Comparison of ENCODE assay signal across 9 cellular contexts in genomic region chr2:165469417-165469816, GRCh38. TPM values are rescaled to one million over a fixed set of nuclear protein-coding genes. Genes with fewer than 3 reads are reported as not detected.
DNase-seq lines count a peak whose midpoint lies in the region; ATAC-seq, FAIRE-seq and TF ChIP-seq lines count a peak whose summit lies in the region.
"Had no signal": no experiment of that assay in that cellular context is flagged by ENCODE, and none has a peak within 500 bp of the region (broad histone marks: within the 10 kb centered on the region; RNA-seq: fewer than 3 reads in every experiment).

CSRNP3 (plus strand) TSS chr2:165469698; CDS start chr2:165595066, 125,368 bp downstream.

- H3K9me3 Mint-ChIP-seq in activated T-helper 17 cell treated with anti-CD3 and anti-CD28 coated beads, Interleukin-2, amount 50 U/mL, for 72 hours, result no peaks in the 10 kb centered on the region

- no peak within 1 kb of the TSS for H3K4me3 Mint-ChIP-seq in activated T-helper 17 cell treated with anti-CD3 and anti-CD28 coated beads, Interleukin-2, amount 50 U/mL, for 72 hours

- no peaks in the 10 kb centered on the region for H3K36me3 Mint-ChIP-seq in activated T-helper 17 cell treated with anti-CD3 and anti-CD28 coated beads, Interleukin-2, amount 50 U/mL, for 72 hours (ENCODE audit: low read depth)

- H3K27me3 Mint-ChIP-seq in activated T-helper 17 cell treated with anti-CD3 and anti-CD28 coated beads, Interleukin-2, amount 50 U/mL, for 72 hours, result peaks cover 4% of the 10 kb centered on the region

- no peak for TF ChIP-seq EP300 in A549 (IDR thresholded peaks at IDR 0.05)

- H3K4me2 ChIP-seq in A549, result peak within 1 kb of the TSS; percentile 60
- peak within 1 kb of the TSS; percentile 88 for H3K4me2 ChIP-seq in osteoblast (ENCODE audit: insufficient read depth, low read length)
- H3K4me2 ChIP-seq: BLaER1 treated with 17β-estradiol and CSF1 and Interleukin-3, amounts not matched to agents 10 nM and 100 nM had no signal

- no peaks in the 10 kb centered on the region for H3K4me1 ChIP-seq in A549
- H3K4me1 ChIP-seq in adipocyte (ENCODE audit: control insufficient read depth, insufficient read depth, low read length), result no peaks in the 10 kb centered on the region
- peaks cover 4% of the 10 kb centered on the region for H3K4me1 ChIP-seq in osteoblast (ENCODE audit: insufficient read depth, low read length)

- no peaks in the 10 kb centered on the region for H3K4me1 Mint-ChIP-seq in activated T-helper 17 cell treated with anti-CD3 and anti-CD28 coated beads, Interleukin-2, amount 50 U/mL, for 72 hours

- POLR2A ChIA-PET in A549 (lab: Yijun Ruan, JAX), result no interaction called here

- no peaks in the 10 kb centered on the region for H3K36me3 ChIP-seq in adipocyte (ENCODE audit: control insufficient read depth, insufficient read depth, low read length, severe bottlenecking)
- H3K36me3 ChIP-seq in osteoblast (ENCODE audit: insufficient read depth, low read length), result no peaks in the 10 kb centered on the region
- H3K36me3 ChIP-seq: BLaER1 treated with 17β-estradiol and CSF1 and Interleukin-3, amounts not matched to agents 10 nM and 100 nM had no signal

- H3K27me3 ChIP-seq in adipocyte (replicated peaks; ENCODE audit: control insufficient read depth, insufficient read depth, low read length), result no peaks in the 10 kb centered on the region
- H3K27me3 ChIP-seq in osteoblast (ENCODE audit: insufficient read depth, low read length), result no peaks in the 10 kb centered on the region
- H3K27me3 ChIP-seq: BLaER1 treated with 17β-estradiol and CSF1 and Interleukin-3, amounts not matched to agents 10 nM and 100 nM had no signal

- TF ChIP-seq POLR2A in A549 (IDR thresholded peaks at IDR 0.05; ENCODE audit: low read length), result no peak

- peak within 1 kb of the TSS; percentile 86 for H2AFZ ChIP-seq in osteoblast (ENCODE audit: low read length)

- no peaks in the 10 kb centered on the region for H3K79me2 ChIP-seq in osteoblast (ENCODE audit: insufficient read depth, low read length)

- peak; percentile 99 to 100 for ATAC-seq in A549
- ATAC-seq in Right ventricle myocardium inferior, result peak; percentile 100
- ATAC-seq in GM21447 (IDR thresholded peaks at IDR 0.05; ENCODE audit: unreplicated experiment), result no peak
- no peak for ATAC-seq in GM21526 (IDR thresholded peaks at IDR 0.05; ENCODE audit: low FRiP score, unreplicated experiment)
- no peak for ATAC-seq in activated T-helper 17 cell treated with anti-CD3 and anti-CD28 coated beads, Interleukin-2, amount 50 U/mL, for 72 hours (replicated peaks)

- TF ChIP-seq CTCF in A549 (IDR thresholded peaks at IDR 0.05) (no peak), osteoblast (IDR thresholded peaks at IDR 0.05; ENCODE audit: extremely low read depth, low read depth, low read length) (no peak)

- H4K20me1 ChIP-seq in osteoblast (ENCODE audit: insufficient read depth, low read length), result no peaks in the 10 kb centered on the region
- H4K20me1 ChIP-seq: BLaER1 treated with 17β-estradiol and CSF1 and Interleukin-3, amounts not matched to agents 10 nM and 100 nM had no signal

- H3K4me3 ChIP-seq in A549 (peak within 1 kb of the TSS; percentile 38), adipocyte (ENCODE audit: low read length) (peak within 1 kb of the TSS; percentile 89), osteoblast (ENCODE audit: insufficient read depth, low read length) (peak within 1 kb of the TSS; percentile 76)
- H3K4me3 ChIP-seq: BLaER1 treated with 17β-estradiol and CSF1 and Interleukin-3, amounts not matched to agents 10 nM and 100 nM had no signal

- H3K27ac ChIP-seq in A549 (no peak within 1 kb of the TSS), osteoblast (ENCODE audit: low read depth, low read length) (no peak within 1 kb of the TSS)

- intact Hi-C loops in Right ventricle myocardium inferior (cut with DNase I), result no loop called here

- no peak within 1 kb of the TSS for H3K27ac Mint-ChIP-seq in activated T-helper 17 cell treated with anti-CD3 and anti-CD28 coated beads, Interleukin-2, amount 50 U/mL, for 72 hours

- 34% methylated on average over 8 of the region's 8 CpGs for WGBS in A549 (ENCODE audit: missing lambda C conversion rate)

- DNase-seq in A549 (ENCODE audit: low read depth in 1 of 2, low spot score in 1 of 2), result peak; percentile 4 to 72
- peak; percentile 77 for DNase-seq in NCI-H1048 (lab: John Stamatoyannopoulos, UW)
- DNase-seq in adipocyte (ENCODE audit: low read depth), result peak; percentile 95
- DNase-seq in Right ventricle myocardium inferior (ENCODE audit: missing footprints), result no peak
- peak; percentile 78 for DNase-seq in osteoblast (ENCODE audit: insufficient read length, low spot score, missing footprints)

- H3K9ac ChIP-seq in adipocyte (ENCODE audit: low read length), result peak within 1 kb of the TSS; percentile 77
- H3K9ac ChIP-seq: BLaER1 treated with 17β-estradiol and CSF1 and Interleukin-3, amounts not matched to agents 10 nM and 100 nM had no signal

- FAIRE-seq in A549 (lab: Jason Lieb, UNC), result no peak

- CTCF ChIA-PET in A549 (lab: Yijun Ruan, JAX), result interaction anchor here (1.0 kb wide), 1 partner anchor 16 kb away, joined by 3 read pairs; no protein-coding TSS in a partner anchor

- H3K9me3 ChIP-seq in A549, result no peaks in the 10 kb centered on the region
- no peaks in the 10 kb centered on the region for H3K9me3 ChIP-seq in adipocyte (ENCODE audit: control insufficient read depth, low read length)
- no peaks in the 10 kb centered on the region for H3K9me3 ChIP-seq in osteoblast (ENCODE audit: low read depth, low read length)
- H3K9me3 ChIP-seq: BLaER1 treated with 17β-estradiol and CSF1 and Interleukin-3, amounts not matched to agents 10 nM and 100 nM had no signal

- TF ChIP-seq RAD21 in A549 (conservative IDR thresholded peaks at IDR 0.05 in 1 of 2, IDR thresholded peaks at IDR 0.05 in 1 of 2), result no peak

TF ChIP-seq in A549, 52 proteins besides CTCF, POLR2A, EP300 and RAD21:
- no peak for TF ChIP-seq EHF (CRISPR knock-in tag; IDR thresholded peaks at IDR 0.05)
- no peak for TF ChIP-seq SMC3 (IDR thresholded peaks at IDR 0.05)
- TF ChIP-seq RARB (CRISPR knock-in tag; IDR thresholded peaks at IDR 0.05), result no peak

RNA-seq across cellular contexts. Expression of gene CSRNP3, which starts in this region (rescaled TPM):
- polyA plus RNA-seq in A549 (2011; rRNA removed) (0.08 and 0.25 TPM in 2 replicates), A549 (2017; fragmentation: RNase III; extraction: RNeasy Plus Mini Kit Qiagen cat#74134 plus additional on column Dnase treatment) (0.01 to 0.08 TPM (median 0.05 TPM) in 3 replicates)
- polyA plus RNA-seq in A549 (2012; cell fraction: cytosol; rRNA removed), result 0.04 and 0.12 TPM in 2 replicates
- 0.01 TPM in 1 of 2 replicates, not detected in the other for polyA plus RNA-seq in A549 (2012; cell fraction: nucleus; rRNA removed)
- 0.04 and 0.15 TPM in 2 replicates for polyA minus RNA-seq in A549 (2011; rRNA and poly(A)+ RNA removed)
- total RNA-seq in Right ventricle myocardium inferior (5.1 TPM), osteoblast (1.4 and 2.7 TPM in 2 replicates)
- total RNA-seq in activated T-helper 17 cell treated with anti-CD3 and anti-CD28 coated beads, Interleukin-2, amount 50 U/mL, for 72 hours, result not detected

Comparison
In these comparisons a context has a peak if more than half of its experiments do, and no peak if none do; other contexts are left out.
1. Peak in DNase-seq, ATAC-seq, H3K4me3 ChIP-seq and H3K4me2 ChIP-seq in A549; RNA of the gene not detected or under 1 TPM.
2. H3K4me3 ChIP-seq: peak in every context shown above with its lines; median percentile 89 in adipocyte; 76 in osteoblast; 38 in A549.